ENCODE assay signal across 18 cellular contexts in genomic region chr18:62812891-62813290, GRCh38.
A peak's percentile ranks its signal among the peaks of the same experiment; 100 is the strongest.
DNase-seq lines count a peak whose midpoint lies in the region; ATAC-seq and TF ChIP-seq lines count a peak whose summit lies in the region.
"Had no signal": no experiment of that assay in that cellular context is flagged by ENCODE, and none has a peak within 500 bp of the region (broad histone marks: within the 10 kb centered on the region; RNA-seq: fewer than 3 reads in every experiment).

No MANE protein-coding gene starts in this region.

- H3K36me3 ChIP-seq in PC-9 (ENCODE audit: low read depth), result no peaks in the 10 kb centered on the region
- H3K36me3 ChIP-seq in hepatocyte (replicated peaks; ENCODE audit: insufficient read depth, low read depth), result no peaks in the 10 kb centered on the region

- no peak for TF ChIP-seq CTCF in Calu3 (IDR thresholded peaks at IDR 0.05; ENCODE audit: unreplicated experiment)
- no peak for TF ChIP-seq CTCF in PC-9 (conservative IDR thresholded peaks at IDR 0.05)
- no peak for TF ChIP-seq CTCF in hepatocyte (IDR thresholded peaks at IDR 0.05; ENCODE audit: poor library complexity)
- TF ChIP-seq CTCF in progenitor cell of endocrine pancreas (IDR thresholded peaks at IDR 0.05; ENCODE audit: unreplicated experiment), result no peak

- H3K27me3 ChIP-seq in PC-9 (ENCODE audit: insufficient read depth, low read depth), result no peaks in the 10 kb centered on the region
- no peaks in the 10 kb centered on the region for H3K27me3 ChIP-seq in hepatocyte

- H3K4me3 Mint-ChIP-seq in Calu3 (ENCODE audit: low read depth, unreplicated experiment) (peak overlapping the region; percentile 30), progenitor cell of endocrine pancreas (ENCODE audit: low read depth) (no peak overlapping the region)

- peaks cover 5% of the 10 kb centered on the region; the same call in 1 of the 2 replicates for H3F3A ChIP-seq in PC-9 (ENCODE audit: insufficient read depth, low read depth)

- H3K4me1 Mint-ChIP-seq in Calu3 (ENCODE audit: low read depth, unreplicated experiment), result peaks cover 60% of the 10 kb centered on the region
- H3K4me1 Mint-ChIP-seq in progenitor cell of endocrine pancreas (ENCODE audit: low read depth), result peaks cover 27% of the 10 kb centered on the region

- no peaks in the 10 kb centered on the region for H4K20me1 ChIP-seq in PC-9 (ENCODE audit: insufficient read depth)
- no peaks in the 10 kb centered on the region for H4K20me1 ChIP-seq in hepatocyte (ENCODE audit: insufficient read depth, poor library complexity, severe bottlenecking)

- H3K36me3 Mint-ChIP-seq in Calu3 (ENCODE audit: insufficient read depth, unreplicated experiment), result peaks cover 7% of the 10 kb centered on the region
- no peaks in the 10 kb centered on the region for H3K36me3 Mint-ChIP-seq in progenitor cell of endocrine pancreas (ENCODE audit: insufficient read depth)

- POLR2A ChIA-PET in PC-9 (lab: Charles Lee; ENCODE audit: unreplicated experiment), result no interaction called here

- H3K4me3 ChIP-seq in PC-9 (no peak overlapping the region), hepatocyte (no peak overlapping the region)

- BruUV-seq in Calu3 (replicated peaks; lab: Mats Ljungman, UMichigan), result no TSS peak
- BruUV-seq in PC-9 (replicated peaks; lab: Mats Ljungman, UMichigan), result no TSS peak

- CTCF ChIA-PET in Calu3 (lab: Charles Lee), result interaction anchor here (0.6 to 1.4 kb wide), 4 partner anchors 10 to 144 kb away, joined by 3 to 4 read pairs (median 3); no protein-coding TSS in a partner anchor
- CTCF ChIA-PET in PC-9 (lab: Charles Lee), result no interaction called here

- no peak for DNase-seq in Calu3
- no peak for DNase-seq in PC-9
- DNase-seq in hepatocyte (ENCODE audit: low spot score), result no peak
- no peak for DNase-seq in progenitor cell of endocrine pancreas (ENCODE audit: low spot score, unreplicated experiment)
- DNase-seq in left cardiac atrium, result no peak
- DNase-seq in T1000 (lab: John Stamatoyannopoulos, UW), result no peak
- DNase-seq: DMS79 treated with DMSO at 0.1 percent for 48 hours, HCEC 1CT, KBM-7, NCI-H1417 treated with DMSO at 0.1 percent for 48 hours, NCI-H187 treated with DMSO at 0.1 percent for 48 hours, NCI-H345, NCI-H524 treated with DMSO at 0.1 percent for 48 hours, SW 1271 had no signal

- H3K4me2 ChIP-seq in PC-9 (peak overlapping the region; percentile 46; the same call in 1 of the 2 replicates), hepatocyte (peak overlapping the region; percentile 40)

- H3K27ac ChIP-seq in PC-9 (peak overlapping the region; percentile 59), hepatocyte (peak overlapping the region; percentile 90)
- H3K27ac ChIP-seq: C4-2B had no signal

- H3K9me3 ChIP-seq in PC-9 (ENCODE audit: insufficient read depth, low read depth), result no peaks in the 10 kb centered on the region
- H3K9me3 ChIP-seq in hepatocyte (ENCODE audit: low read depth), result no peaks in the 10 kb centered on the region

- intact Hi-C loops in Calu3 (cut with micrococcal nuclease; ENCODE audit: unreplicated experiment), result loop anchor here (5.0 to 10.0 kb wide), 2 partner anchors 96 to 132 kb away; partner anchors contain the start of gene PHLPP1
- intact Hi-C loops in PC-9 (cut with micrococcal nuclease; ENCODE audit: unreplicated experiment), result no loop called here
- intact Hi-C loops in left cardiac atrium (cut with DNase I), result no loop called here

- H3K4me1 ChIP-seq in PC-9 (replicated peaks; ENCODE audit: insufficient read depth) (peaks cover 34% of the 10 kb centered on the region), hepatocyte (ENCODE audit: insufficient read depth) (peaks cover 44% of the 10 kb centered on the region)

- H3K9me2 ChIP-seq in PC-9 (ENCODE audit: insufficient read depth), result no peaks in the 10 kb centered on the region
- H3K9me2 ChIP-seq in hepatocyte (replicated peaks; ENCODE audit: insufficient read depth), result no peaks in the 10 kb centered on the region

- H3K9me3 Mint-ChIP-seq in Calu3 (ENCODE audit: low read depth, unreplicated experiment), result no peaks in the 10 kb centered on the region
- H3K9me3 Mint-ChIP-seq in progenitor cell of endocrine pancreas (ENCODE audit: low read depth), result peaks cover 4% of the 10 kb centered on the region

- H3K79me2 ChIP-seq in PC-9 (ENCODE audit: low read depth) (peaks cover 50% of the 10 kb centered on the region), hepatocyte (peaks cover 54% of the 10 kb centered on the region)

- H3K27me3 Mint-ChIP-seq in Calu3 (ENCODE audit: unreplicated experiment), result no peaks in the 10 kb centered on the region
- H3K27me3 Mint-ChIP-seq in progenitor cell of endocrine pancreas, result no peaks in the 10 kb centered on the region

- H2AFZ ChIP-seq in PC-9, result no peak overlapping the region
- no peak overlapping the region for H2AFZ ChIP-seq in hepatocyte

- H3K27ac Mint-ChIP-seq in Calu3 (ENCODE audit: unreplicated experiment) (peak overlapping the region; percentile 84), progenitor cell of endocrine pancreas (peak overlapping the region; percentile 77)

- ATAC-seq in GM21367 (IDR thresholded peaks at IDR 0.05; ENCODE audit: unreplicated experiment), result no peak
- ATAC-seq in HG03159 (IDR thresholded peaks at IDR 0.05; ENCODE audit: unreplicated experiment), result no peak
- no peak for ATAC-seq in left cardiac atrium
- ATAC-seq: Panc1 had no signal
